ENCODE assay signal across 1 cellular context in the genomic region with DNA sequence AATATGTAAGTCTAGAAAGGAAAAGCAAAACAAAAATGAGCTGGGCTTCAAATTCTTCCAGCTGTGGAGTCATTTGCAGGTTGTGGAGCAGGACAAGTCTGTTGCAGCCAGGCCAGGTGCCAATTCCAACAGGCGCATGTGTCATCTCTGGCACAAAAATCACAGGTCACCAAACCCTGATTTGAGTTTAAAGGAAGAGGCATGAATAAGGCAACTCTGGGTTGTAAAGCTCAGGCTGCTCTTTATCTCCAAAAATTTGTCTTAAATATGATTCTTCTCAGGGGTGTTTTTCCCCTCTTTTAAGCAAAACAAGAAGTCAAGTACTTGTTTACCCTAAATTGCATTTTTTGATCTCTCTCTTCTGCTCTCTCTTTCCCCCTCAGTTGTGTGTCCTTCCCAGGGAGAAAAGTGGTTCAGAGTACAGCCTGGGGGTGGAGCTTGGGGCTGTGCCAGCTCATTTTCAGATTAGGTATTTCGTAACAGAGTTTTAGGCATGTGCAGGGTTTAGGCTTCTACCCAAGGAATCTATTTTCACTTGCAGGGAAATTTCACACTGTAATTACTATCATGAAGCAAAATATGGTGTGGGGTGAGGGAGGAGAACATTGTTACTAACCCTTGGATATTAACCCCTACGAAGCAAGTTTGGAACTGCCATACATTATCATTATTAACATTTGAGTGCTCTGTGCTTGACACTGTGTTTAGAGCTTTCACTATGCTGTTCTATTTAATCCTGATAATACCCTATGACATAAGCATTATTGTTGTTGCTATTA.
TF ChIP-seq lines count a peak whose summit lies in the region.

No MANE protein-coding gene starts in this region.

TF ChIP-seq in HepG2, 621 proteins besides CTCF, POLR2A, EP300 and RAD21 (continued from another document and continues in another):
- no peak for TF ChIP-seq LBX2 (CRISPR knock-in tag; IDR thresholded peaks at IDR 0.05; ENCODE audit: borderline replicate concordance)
- TF ChIP-seq DPF2 (CRISPR knock-in tag; IDR thresholded peaks at IDR 0.05; ENCODE audit: borderline replicate concordance, low read depth), result peak; percentile 82; the same call in 1 of the 2 replicates
- no peak for TF ChIP-seq ISX (CRISPR knock-in tag; conservative IDR thresholded peaks at IDR 0.05)
- TF ChIP-seq ZNF207 (IDR thresholded peaks at IDR 0.05; ENCODE audit: borderline replicate concordance), result no peak
- TF ChIP-seq ZFP90 (CRISPR knock-in tag; IDR thresholded peaks at IDR 0.05; ENCODE audit: borderline replicate concordance), result peak; percentile 65; the same call in 1 of the 2 replicates
- peak; percentile 91 for TF ChIP-seq GATAD2A (CRISPR knock-in tag; IDR thresholded peaks at IDR 0.05)
- peak; percentile 82 for TF ChIP-seq ZNF205 (CRISPR knock-in tag; IDR thresholded peaks at IDR 0.05)
- peak; percentile 61 for TF ChIP-seq JARID2 (CRISPR knock-in tag; IDR thresholded peaks at IDR 0.05; ENCODE audit: insufficient replicate concordance)
- TF ChIP-seq, protein P1, sequence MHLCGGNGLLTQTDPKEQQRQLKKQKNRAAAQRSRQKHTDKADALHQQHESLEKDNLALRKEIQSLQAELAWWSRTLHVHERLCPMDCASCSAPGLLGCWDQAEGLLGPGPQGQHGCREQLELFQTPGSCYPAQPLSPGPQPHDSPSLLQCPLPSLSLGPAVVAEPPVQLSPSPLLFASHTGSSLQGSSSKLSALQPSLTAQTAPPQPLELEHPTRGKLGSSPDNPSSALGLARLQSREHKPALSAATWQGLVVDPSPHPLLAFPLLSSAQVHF (CRISPR knock-in tag; IDR thresholded peaks at IDR 0.05), result no peak
- TF ChIP-seq ZNF83 (CRISPR knock-in tag; IDR thresholded peaks at IDR 0.05; ENCODE audit: borderline replicate concordance), result no peak
- TF ChIP-seq ZNF724P (CRISPR knock-in tag; IDR thresholded peaks at IDR 0.05; ENCODE audit: borderline replicate concordance), result no peak
- TF ChIP-seq SETDB1 (CRISPR knock-in tag; IDR thresholded peaks at IDR 0.05; ENCODE audit: borderline replicate concordance), result no peak
- TF ChIP-seq HNRNPL (IDR thresholded peaks at IDR 0.05; ENCODE audit: low read depth, low read length), result no peak
- TF ChIP-seq SMC3 (IDR thresholded peaks at IDR 0.05; ENCODE audit: low read length), result peak; percentile 18; the same call in 1 of the 2 replicates
- TF ChIP-seq ZNF337 (CRISPR knock-in tag; IDR thresholded peaks at IDR 0.05; ENCODE audit: borderline replicate concordance, low read depth), result no peak; the same call in 1 of the 2 replicates
- TF ChIP-seq, protein P2, sequence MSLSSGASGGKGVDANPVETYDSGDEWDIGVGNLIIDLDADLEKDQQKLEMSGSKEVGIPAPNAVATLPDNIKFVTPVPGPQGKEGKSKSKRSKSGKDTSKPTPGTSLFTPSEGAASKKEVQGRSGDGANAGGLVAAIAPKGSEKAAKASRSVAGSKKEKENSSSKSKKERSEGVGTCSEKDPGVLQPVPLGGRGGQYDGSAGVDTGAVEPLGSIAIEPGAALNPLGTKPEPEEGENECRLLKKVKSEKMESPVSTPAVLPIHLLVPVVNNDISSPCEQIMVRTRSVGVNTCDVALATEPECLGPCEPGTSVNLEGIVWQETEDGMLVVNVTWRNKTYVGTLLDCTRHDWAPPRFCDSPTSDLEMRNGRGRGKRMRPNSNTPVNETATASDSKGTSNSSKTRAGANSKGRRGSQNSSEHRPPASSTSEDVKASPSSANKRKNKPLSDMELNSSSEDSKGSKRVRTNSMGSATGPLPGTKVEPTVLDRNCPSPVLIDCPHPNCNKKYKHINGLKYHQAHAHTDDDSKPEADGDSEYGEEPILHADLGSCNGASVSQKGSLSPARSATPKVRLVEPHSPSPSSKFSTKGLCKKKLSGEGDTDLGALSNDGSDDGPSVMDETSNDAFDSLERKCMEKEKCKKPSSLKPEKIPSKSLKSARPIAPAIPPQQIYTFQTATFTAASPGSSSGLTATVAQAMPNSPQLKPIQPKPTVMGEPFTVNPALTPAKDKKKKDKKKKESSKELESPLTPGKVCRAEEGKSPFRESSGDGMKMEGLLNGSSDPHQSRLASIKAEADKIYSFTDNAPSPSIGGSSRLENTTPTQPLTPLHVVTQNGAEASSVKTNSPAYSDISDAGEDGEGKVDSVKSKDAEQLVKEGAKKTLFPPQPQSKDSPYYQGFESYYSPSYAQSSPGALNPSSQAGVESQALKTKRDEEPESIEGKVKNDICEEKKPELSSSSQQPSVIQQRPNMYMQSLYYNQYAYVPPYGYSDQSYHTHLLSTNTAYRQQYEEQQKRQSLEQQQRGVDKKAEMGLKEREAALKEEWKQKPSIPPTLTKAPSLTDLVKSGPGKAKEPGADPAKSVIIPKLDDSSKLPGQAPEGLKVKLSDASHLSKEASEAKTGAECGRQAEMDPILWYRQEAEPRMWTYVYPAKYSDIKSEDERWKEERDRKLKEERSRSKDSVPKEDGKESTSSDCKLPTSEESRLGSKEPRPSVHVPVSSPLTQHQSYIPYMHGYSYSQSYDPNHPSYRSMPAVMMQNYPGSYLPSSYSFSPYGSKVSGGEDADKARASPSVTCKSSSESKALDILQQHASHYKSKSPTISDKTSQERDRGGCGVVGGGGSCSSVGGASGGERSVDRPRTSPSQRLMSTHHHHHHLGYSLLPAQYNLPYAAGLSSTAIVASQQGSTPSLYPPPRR (CRISPR knock-in tag; IDR thresholded peaks at IDR 0.05; ENCODE audit: borderline replicate concordance), result peak; percentile 63; the same call in 1 of the 2 replicates
- TF ChIP-seq MLLT10 (CRISPR knock-in tag; IDR thresholded peaks at IDR 0.05), result no peak
- no peak for TF ChIP-seq NFE2 (CRISPR knock-in tag; IDR thresholded peaks at IDR 0.05)
- TF ChIP-seq TEAD2 (CRISPR knock-in tag; IDR thresholded peaks at IDR 0.05), result no peak
- TF ChIP-seq ARNTL (CRISPR knock-in tag; IDR thresholded peaks at IDR 0.05), result peak; percentile 69
- TF ChIP-seq ZBTB21 (CRISPR knock-in tag; IDR thresholded peaks at IDR 0.05), result no peak
- TF ChIP-seq ZNF7 (CRISPR knock-in tag; IDR thresholded peaks at IDR 0.05), result no peak
- TF ChIP-seq, protein P3, sequence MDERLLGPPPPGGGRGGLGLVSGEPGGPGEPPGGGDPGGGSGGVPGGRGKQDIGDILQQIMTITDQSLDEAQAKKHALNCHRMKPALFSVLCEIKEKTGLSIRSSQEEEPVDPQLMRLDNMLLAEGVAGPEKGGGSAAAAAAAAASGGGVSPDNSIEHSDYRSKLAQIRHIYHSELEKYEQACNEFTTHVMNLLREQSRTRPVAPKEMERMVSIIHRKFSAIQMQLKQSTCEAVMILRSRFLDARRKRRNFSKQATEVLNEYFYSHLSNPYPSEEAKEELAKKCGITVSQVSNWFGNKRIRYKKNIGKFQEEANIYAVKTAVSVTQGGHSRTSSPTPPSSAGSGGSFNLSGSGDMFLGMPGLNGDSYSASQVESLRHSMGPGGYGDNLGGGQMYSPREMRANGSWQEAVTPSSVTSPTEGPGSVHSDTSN (CRISPR knock-in tag; IDR thresholded peaks at IDR 0.05), result no peak
- no peak for TF ChIP-seq HOXA9 (CRISPR knock-in tag; IDR thresholded peaks at IDR 0.05; ENCODE audit: borderline replicate concordance)
- TF ChIP-seq, protein P4, sequence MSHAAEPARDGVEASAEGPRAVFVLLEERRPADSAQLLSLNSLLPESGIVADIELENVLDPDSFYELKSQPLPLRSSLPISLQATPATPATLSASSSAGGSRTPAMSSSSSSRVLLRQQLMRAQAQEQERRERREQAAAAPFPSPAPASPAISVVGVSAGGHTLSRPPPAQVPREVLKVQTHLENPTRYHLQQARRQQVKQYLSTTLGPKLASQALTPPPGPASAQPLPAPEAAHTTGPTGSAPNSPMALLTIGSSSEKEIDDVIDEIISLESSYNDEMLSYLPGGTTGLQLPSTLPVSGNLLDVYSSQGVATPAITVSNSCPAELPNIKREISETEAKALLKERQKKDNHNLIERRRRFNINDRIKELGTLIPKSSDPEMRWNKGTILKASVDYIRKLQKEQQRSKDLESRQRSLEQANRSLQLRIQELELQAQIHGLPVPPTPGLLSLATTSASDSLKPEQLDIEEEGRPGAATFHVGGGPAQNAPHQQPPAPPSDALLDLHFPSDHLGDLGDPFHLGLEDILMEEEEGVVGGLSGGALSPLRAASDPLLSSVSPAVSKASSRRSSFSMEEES (CRISPR knock-in tag; IDR thresholded peaks at IDR 0.05), result no peak
- TF ChIP-seq PHF5A (CRISPR knock-in tag; IDR thresholded peaks at IDR 0.05; ENCODE audit: low read depth, unreplicated experiment), result no peak
- no peak for TF ChIP-seq NONO (IDR thresholded peaks at IDR 0.05)
- peak; percentile 14; the same call in 1 of the 2 replicates for TF ChIP-seq NONO (CRISPR knock-in tag; conservative IDR thresholded peaks at IDR 0.05)
- no peak for TF ChIP-seq SYNCRIP (IDR thresholded peaks at IDR 0.05; ENCODE audit: insufficient read depth, low read depth, low read length)
- TF ChIP-seq SNAPC2 (CRISPR knock-in tag; IDR thresholded peaks at IDR 0.05), result peak; percentile 85
- no peak for TF ChIP-seq ZNF234 (CRISPR knock-in tag; conservative IDR thresholded peaks at IDR 0.05)
- 0 out of 2 replicates have a peak, but pooled peaks have one; percentile 67 for TF ChIP-seq NPAS2 (CRISPR knock-in tag; IDR thresholded peaks at IDR 0.05; ENCODE audit: borderline replicate concordance)
- TF ChIP-seq TCF7L2 (IDR thresholded peaks at IDR 0.05; ENCODE audit: low read depth, low read length), result no peak
- no peak for TF ChIP-seq ZNF572 (CRISPR knock-in tag; IDR thresholded peaks at IDR 0.05)
- TF ChIP-seq ZNF883 (CRISPR knock-in tag; IDR thresholded peaks at IDR 0.05; ENCODE audit: not compliant biosample characterization), result no peak
- TF ChIP-seq, protein P5, sequence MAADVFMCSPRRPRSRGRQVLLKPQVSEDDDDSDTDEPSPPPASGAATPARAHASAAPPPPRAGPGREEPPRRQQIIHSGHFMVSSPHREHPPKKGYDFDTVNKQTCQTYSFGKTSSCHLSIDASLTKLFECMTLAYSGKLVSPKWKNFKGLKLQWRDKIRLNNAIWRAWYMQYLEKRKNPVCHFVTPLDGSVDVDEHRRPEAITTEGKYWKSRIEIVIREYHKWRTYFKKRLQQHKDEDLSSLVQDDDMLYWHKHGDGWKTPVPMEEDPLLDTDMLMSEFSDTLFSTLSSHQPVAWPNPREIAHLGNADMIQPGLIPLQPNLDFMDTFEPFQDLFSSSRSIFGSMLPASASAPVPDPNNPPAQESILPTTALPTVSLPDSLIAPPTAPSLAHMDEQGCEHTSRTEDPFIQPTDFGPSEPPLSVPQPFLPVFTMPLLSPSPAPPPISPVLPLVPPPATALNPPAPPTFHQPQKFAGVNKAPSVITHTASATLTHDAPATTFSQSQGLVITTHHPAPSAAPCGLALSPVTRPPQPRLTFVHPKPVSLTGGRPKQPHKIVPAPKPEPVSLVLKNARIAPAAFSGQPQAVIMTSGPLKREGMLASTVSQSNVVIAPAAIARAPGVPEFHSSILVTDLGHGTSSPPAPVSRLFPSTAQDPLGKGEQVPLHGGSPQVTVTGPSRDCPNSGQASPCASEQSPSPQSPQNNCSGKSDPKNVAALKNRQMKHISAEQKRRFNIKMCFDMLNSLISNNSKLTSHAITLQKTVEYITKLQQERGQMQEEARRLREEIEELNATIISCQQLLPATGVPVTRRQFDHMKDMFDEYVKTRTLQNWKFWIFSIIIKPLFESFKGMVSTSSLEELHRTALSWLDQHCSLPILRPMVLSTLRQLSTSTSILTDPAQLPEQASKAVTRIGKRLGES (CRISPR knock-in tag; IDR thresholded peaks at IDR 0.05; ENCODE audit: borderline replicate concordance), result no peak
- no peak for TF ChIP-seq SP1 (IDR thresholded peaks at IDR 0.05)
- TF ChIP-seq SP1 (CRISPR knock-in tag; IDR thresholded peaks at IDR 0.05), result peak; percentile 94
- TF ChIP-seq MZF1 (CRISPR knock-in tag; IDR thresholded peaks at IDR 0.05; ENCODE audit: borderline replicate concordance), result no peak
- no peak for TF ChIP-seq ZNF570 (CRISPR knock-in tag; IDR thresholded peaks at IDR 0.05; ENCODE audit: borderline replicate concordance)
- TF ChIP-seq ZNF549 (CRISPR knock-in tag; IDR thresholded peaks at IDR 0.05), result no peak
- no peak for TF ChIP-seq TRIM22 (IDR thresholded peaks at IDR 0.05)
- TF ChIP-seq ZBTB8A (CRISPR knock-in tag; IDR thresholded peaks at IDR 0.05; ENCODE audit: borderline replicate concordance, low read depth), result no peak
- no peak; the same call in 1 of the 2 replicates for TF ChIP-seq SRY (CRISPR knock-in tag; IDR thresholded peaks at IDR 0.05)
- no peak for TF ChIP-seq XBP1 (CRISPR knock-in tag; IDR thresholded peaks at IDR 0.05)
- no peak for TF ChIP-seq RNF2 (conservative IDR thresholded peaks at IDR 0.05; ENCODE audit: low read depth)
